ENCODE assay signal across 7 cellular contexts in the genomic region with DNA sequence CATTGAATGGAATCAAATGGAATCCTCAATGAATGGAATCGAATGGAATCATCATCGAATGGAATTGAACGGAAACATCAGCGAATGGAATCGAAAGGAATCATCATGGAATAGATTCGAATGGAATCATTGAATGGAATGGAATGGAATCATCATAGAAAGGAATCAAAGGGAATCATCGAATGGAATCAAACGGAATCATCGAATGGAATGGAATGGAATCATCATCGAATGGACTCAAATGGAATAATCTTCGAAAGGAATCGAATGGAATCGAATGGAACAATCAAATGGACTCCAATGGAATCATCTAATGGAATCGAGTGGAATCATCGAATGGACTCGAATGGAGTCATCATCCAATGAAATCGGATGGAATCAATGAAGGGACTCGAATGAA.
DNase-seq lines count a peak whose midpoint lies in the region; ATAC-seq and TF ChIP-seq lines count a peak whose summit lies in the region.
"Not testable (repeated sequence)": the region's sequence is repeated elsewhere in the genome, so short reads cannot be mapped to it uniquely, and the experiment has no call there.

No MANE protein-coding gene starts in this region.

- H3K4me1 ChIP-seq in CD4-positive, alpha-beta memory T cell (ENCODE audit: insufficient read depth, low read length); lung (ENCODE audit: control insufficient read depth in 2 of 2, insufficient read depth in 2 of 2, low read length in 2 of 2): not testable (repeated sequence)

- POLR2A ChIA-PET in CD4-positive, alpha-beta memory T cell (lab: Charles Lee; ENCODE audit: partially characterized antibody): not testable (repeated sequence)

- H3K27me3 ChIP-seq in CD4-positive, alpha-beta memory T cell (ENCODE audit: insufficient read depth, low read length); lung (ENCODE audit: control insufficient read depth, insufficient read depth): not testable (repeated sequence)

- TF ChIP-seq CTCF in lung (IDR thresholded peaks at IDR 0.05; ENCODE audit: control extremely low read depth, extremely low read depth); natural killer cell (IDR thresholded peaks at IDR 0.05): not testable (repeated sequence)

- not testable (repeated sequence) for H3K9me3 ChIP-seq in CD4-positive, alpha-beta memory T cell (ENCODE audit: control insufficient read depth in 1 of 2, low read length in 2 of 2); lung (ENCODE audit: control insufficient read depth in 2 of 2, insufficient read depth in 1 of 2, low read length in 1 of 2)

- H3K4me3 Mint-ChIP-seq in CD4-positive, alpha-beta memory T cell; T-helper 2 cell treated with Interferon-gamma antibody and Interleukin-4, amounts not matched to agents 5 μg/mL and 100 μg/mL, for 36 hours; activated T-helper 2 cell treated with anti-CD3 and anti-CD28 coated beads, Interferon-gamma antibody, Interleukin-2, Interleukin-4, amounts not matched to agents 10 μg/mL and 5 μg/mL and 100 μg/mL, durations not matched to agents 14 hours and 24 hours and 36 hours (ENCODE audit: low read depth); effector memory CD8-positive, alpha-beta T cell; natural killer cell; stimulated activated effector memory CD8-positive, alpha-beta T cell treated with anti-CD3 and anti-CD28 coated beads, Interleukin-12 subunit alpha, Interleukin-12 subunit beta, amount 100 ng/mL, for 72 hours: not testable (repeated sequence)

- CTCF ChIA-PET in CD4-positive, alpha-beta memory T cell (lab: Charles Lee; ENCODE audit: partially characterized antibody): not testable (repeated sequence)

- not testable (repeated sequence) for H3K36me3 Mint-ChIP-seq in CD4-positive, alpha-beta memory T cell; T-helper 2 cell treated with Interferon-gamma antibody and Interleukin-4, amounts not matched to agents 5 μg/mL and 100 μg/mL, for 36 hours (ENCODE audit: low read depth); activated T-helper 2 cell treated with anti-CD3 and anti-CD28 coated beads, Interferon-gamma antibody, Interleukin-2, Interleukin-4, amounts not matched to agents 10 μg/mL and 5 μg/mL and 100 μg/mL, durations not matched to agents 14 hours and 24 hours and 36 hours (ENCODE audit: low read depth); effector memory CD8-positive, alpha-beta T cell (ENCODE audit: insufficient read depth); natural killer cell; stimulated activated effector memory CD8-positive, alpha-beta T cell treated with anti-CD3 and anti-CD28 coated beads, Interleukin-12 subunit alpha, Interleukin-12 subunit beta, amount 100 ng/mL, for 72 hours

- H3K27ac Mint-ChIP-seq in CD4-positive, alpha-beta memory T cell; T-helper 2 cell treated with Interferon-gamma antibody and Interleukin-4, amounts not matched to agents 5 μg/mL and 100 μg/mL, for 36 hours; activated T-helper 2 cell treated with anti-CD3 and anti-CD28 coated beads, Interferon-gamma antibody, Interleukin-2, Interleukin-4, amounts not matched to agents 10 μg/mL and 5 μg/mL and 100 μg/mL, durations not matched to agents 14 hours and 24 hours and 36 hours; effector memory CD8-positive, alpha-beta T cell; natural killer cell; stimulated activated effector memory CD8-positive, alpha-beta T cell treated with anti-CD3 and anti-CD28 coated beads, Interleukin-12 subunit alpha, Interleukin-12 subunit beta, amount 100 ng/mL, for 72 hours: not testable (repeated sequence)

- H3K9me3 Mint-ChIP-seq in CD4-positive, alpha-beta memory T cell: peaks cover 0 to 10% (median 7%) of the 10 kb centered on the region in 8 donors
- H3K9me3 Mint-ChIP-seq in T-helper 2 cell treated with Interferon-gamma antibody and Interleukin-4, amounts not matched to agents 5 μg/mL and 100 μg/mL, for 36 hours; activated T-helper 2 cell treated with anti-CD3 and anti-CD28 coated beads, Interferon-gamma antibody, Interleukin-2, Interleukin-4, amounts not matched to agents 10 μg/mL and 5 μg/mL and 100 μg/mL, durations not matched to agents 14 hours and 24 hours and 36 hours; effector memory CD8-positive, alpha-beta T cell; natural killer cell; stimulated activated effector memory CD8-positive, alpha-beta T cell treated with anti-CD3 and anti-CD28 coated beads, Interleukin-12 subunit alpha, Interleukin-12 subunit beta, amount 100 ng/mL, for 72 hours: not testable (repeated sequence)

- peak in 3 of 5 donors; percentile 32 to 51 (median 46) for DNase-seq in CD4-positive, alpha-beta memory T cell
- peak; percentile 76 for DNase-seq in T-helper 2 cell treated with Interferon-gamma antibody and Interleukin-4, amounts not matched to agents 5 μg/mL and 100 μg/mL, for 36 hours (ENCODE audit: low spot score)
- peak; percentile 66 for DNase-seq in activated T-helper 2 cell treated with anti-CD3 and anti-CD28 coated beads, Interferon-gamma antibody, Interleukin-2, Interleukin-4, amounts not matched to agents 10 μg/mL and 5 μg/mL and 100 μg/mL, durations not matched to agents 14 hours and 24 hours and 36 hours (ENCODE audit: low spot score)
- DNase-seq in effector memory CD8-positive, alpha-beta T cell: peak; percentile 31 to 50 (median 49)
- DNase-seq in lung (ENCODE audit: low spot score) (peak; percentile 88), natural killer cell (peak; percentile 41)
- DNase-seq in stimulated activated effector memory CD8-positive, alpha-beta T cell treated with anti-CD3 and anti-CD28 coated beads, Interleukin-12 subunit alpha, Interleukin-12 subunit beta, amount 100 ng/mL, for 72 hours (ENCODE audit: low spot score in 2 of 2): peak; percentile 70 to 87

- H3K36me3 ChIP-seq in CD4-positive, alpha-beta memory T cell (ENCODE audit: insufficient read depth, low read length); lung (ENCODE audit: control insufficient read depth in 2 of 2, insufficient read depth in 2 of 2, low read length in 2 of 2): not testable (repeated sequence)

- intact Hi-C loops in CD4-positive, alpha-beta memory T cell (cut with micrococcal nuclease); activated T-helper 2 cell treated with anti-CD3 and anti-CD28 coated beads, Interferon-gamma antibody, Interleukin-2, Interleukin-4, amounts not matched to agents 10 μg/mL and 5 μg/mL and 100 μg/mL, durations not matched to agents 14 hours and 24 hours and 36 hours (cut with micrococcal nuclease); natural killer cell (cut with micrococcal nuclease): not testable (repeated sequence)

- H3K27me3 Mint-ChIP-seq in CD4-positive, alpha-beta memory T cell; T-helper 2 cell treated with Interferon-gamma antibody and Interleukin-4, amounts not matched to agents 5 μg/mL and 100 μg/mL, for 36 hours (ENCODE audit: low read depth); activated T-helper 2 cell treated with anti-CD3 and anti-CD28 coated beads, Interferon-gamma antibody, Interleukin-2, Interleukin-4, amounts not matched to agents 10 μg/mL and 5 μg/mL and 100 μg/mL, durations not matched to agents 14 hours and 24 hours and 36 hours (ENCODE audit: low read depth); effector memory CD8-positive, alpha-beta T cell; natural killer cell (ENCODE audit: low read depth in 2 of 2): not testable (repeated sequence)

- not testable (repeated sequence) for H3K4me1 Mint-ChIP-seq in CD4-positive, alpha-beta memory T cell; T-helper 2 cell treated with Interferon-gamma antibody and Interleukin-4, amounts not matched to agents 5 μg/mL and 100 μg/mL, for 36 hours (ENCODE audit: low read depth); activated T-helper 2 cell treated with anti-CD3 and anti-CD28 coated beads, Interferon-gamma antibody, Interleukin-2, Interleukin-4, amounts not matched to agents 10 μg/mL and 5 μg/mL and 100 μg/mL, durations not matched to agents 14 hours and 24 hours and 36 hours (ENCODE audit: low read depth); effector memory CD8-positive, alpha-beta T cell (ENCODE audit: low read depth in 2 of 2); natural killer cell; stimulated activated effector memory CD8-positive, alpha-beta T cell treated with anti-CD3 and anti-CD28 coated beads, Interleukin-12 subunit alpha, Interleukin-12 subunit beta, amount 100 ng/mL, for 72 hours

- not testable (repeated sequence) for ATAC-seq in effector memory CD8-positive, alpha-beta T cell (replicated peaks); lung (ENCODE audit: insufficient read depth, low FRiP score); natural killer cell; stimulated activated effector memory CD8-positive, alpha-beta T cell treated with anti-CD3 and anti-CD28 coated beads, Interleukin-12 subunit alpha, Interleukin-12 subunit beta, amount 100 ng/mL, for 72 hours

- not testable (repeated sequence) for H3K4me3 ChIP-seq in CD4-positive, alpha-beta memory T cell (ENCODE audit: low read length in 2 of 2); lung

- H3K27ac ChIP-seq in CD4-positive, alpha-beta memory T cell (ENCODE audit: low read depth, low read length); lung (ENCODE audit: low read depth in 1 of 2, low read length in 1 of 2): not testable (repeated sequence)

- WGBS in lung, 2 donors: 74 to 80% methylated on average over 16 of the region's 18 CpGs
